Comparison of ENCODE assay signal across 8 cellular contexts in genomic region chr3:186617038-186617934, GRCh38. TPM values are rescaled to one million over a fixed set of nuclear protein-coding genes. Genes with fewer than 3 reads are reported as not detected.
A peak's percentile ranks its signal among the peaks of the same experiment; 100 is the strongest.
DNase-seq lines count a peak whose midpoint lies in the region; FAIRE-seq and TF ChIP-seq lines count a peak whose summit lies in the region.

No MANE protein-coding gene starts in this region.

- no peaks in the 10 kb centered on the region for H3K36me3 Mint-ChIP-seq in osteocyte (ENCODE audit: unreplicated experiment)

- H2AFZ ChIP-seq in MM.1S (ENCODE audit: low read length): peak overlapping the region; percentile 69

- H3K4me3 Mint-ChIP-seq in osteocyte (ENCODE audit: unreplicated experiment): peak overlapping the region; percentile 56

- no peaks in the 10 kb centered on the region for H3K79me2 ChIP-seq in MM.1S (ENCODE audit: low read length)

- H3K36me3 ChIP-seq in MM.1S (replicated peaks; ENCODE audit: insufficient read depth, low read length): no peaks in the 10 kb centered on the region
- no peaks in the 10 kb centered on the region for H3K36me3 ChIP-seq in SJCRH30
- H3K36me3 ChIP-seq in thyroid gland: no peaks in the 10 kb centered on the region

- POLR2A ChIA-PET in HEK293T (lab: Yijun Ruan, JAX): interaction anchor here (0.8 to 1.1 kb wide), 3 partner anchors 26 to 210 kb away, joined by 3 to 4 read pairs (median 4); no protein-coding TSS in a partner anchor

- no peaks in the 10 kb centered on the region for H3K9me2 ChIP-seq in MM.1S (replicated peaks; ENCODE audit: insufficient read depth, low read length)

- TF ChIP-seq POLR2A in thyroid gland (IDR thresholded peaks at IDR 0.05): no peak

- H3K9me3 ChIP-seq in MM.1S (replicated peaks; ENCODE audit: insufficient read depth, low read length): no peaks in the 10 kb centered on the region
- H3K9me3 ChIP-seq in SJCRH30 (replicated peaks): no peaks in the 10 kb centered on the region
- H3K9me3 ChIP-seq in thyroid gland: no peaks in the 10 kb centered on the region

- H3K9ac ChIP-seq in MM.1S (ENCODE audit: low read length): peak overlapping the region; percentile 22; the same call in 1 of the 2 replicates

- peak overlapping the region; percentile 77 for H3K4me2 ChIP-seq in MM.1S (ENCODE audit: low read depth, low read length)

- H3K4me1 ChIP-seq in MM.1S (ENCODE audit: low read length) (peaks cover 25% of the 10 kb centered on the region), SJCRH30 (no peaks in the 10 kb centered on the region), thyroid gland (peaks cover 3 to 9% of the 10 kb centered on the region in 2 donors)

- H3K9me3 Mint-ChIP-seq in osteocyte (ENCODE audit: unreplicated experiment): no peaks in the 10 kb centered on the region

- intact Hi-C loops in thyroid gland (cut with DNase I): loop anchor here (5.0 to 10.0 kb wide), 2 partner anchors 138 to 205 kb away; no protein-coding TSS in a partner anchor

- WGBS in thyroid gland, 2 donors: 18 to 23% methylated on average over 28 to 29 of the region's 30 CpGs

- peaks cover 20% of the 10 kb centered on the region for H3F3A ChIP-seq in MM.1S (ENCODE audit: insufficient read depth, low read length)

- peak overlapping the region; percentile 39 for H3K4me3 ChIP-seq in MM.1S (ENCODE audit: low read length)
- no peak overlapping the region for H3K4me3 ChIP-seq in SJCRH30
- H3K4me3 ChIP-seq in thyroid gland (replicated peaks in 1 of 3): no peak overlapping the region

- H3K27ac ChIP-seq in MM.1S (ENCODE audit: low read length) (peak overlapping the region; percentile 0; the same call in 1 of the 2 replicates), SJCRH30 (no peak overlapping the region), thyroid gland (no peak overlapping the region)

- TF ChIP-seq CTCF in MM.1S (IDR thresholded peaks at IDR 0.05; ENCODE audit: low read length) (peak; percentile 99), osteocyte (IDR thresholded peaks at IDR 0.05) (peak; percentile 92), thyroid gland (IDR thresholded peaks at IDR 0.05) (peak; percentile 55 to 89 (median 72))

- CTCF ChIA-PET in HEK293T (lab: Yijun Ruan, JAX): interaction anchor here (0.6 to 1.5 kb wide), 10 partner anchors 16 to 204 kb away, joined by 3 to 5 read pairs (median 3); no protein-coding TSS in a partner anchor

- H3K27ac Mint-ChIP-seq in osteocyte (ENCODE audit: unreplicated experiment): no peak overlapping the region

- H4K20me1 ChIP-seq in MM.1S (ENCODE audit: insufficient read depth, low read length): no peaks in the 10 kb centered on the region

- peak; percentile 96 for DNase-seq in GM03348 (ENCODE audit: low spot score)
- peak; percentile 80 for DNase-seq in HEK293T (ENCODE audit: extremely low spot score)
- peak; percentile 99 for DNase-seq in MM.1S
- DNase-seq in SJCRH30: peak; percentile 78 to 83
- peak; percentile 83 for DNase-seq in activated gamma-delta T cell treated with Interleukin-2 at 50 U/mL for 16 hours
- DNase-seq in frontal cortex (ENCODE audit: low spot score in 2 of 2): peak; percentile 41 to 80
- DNase-seq in osteocyte (ENCODE audit: extremely low spot score, unreplicated experiment): peak; percentile 92
- DNase-seq in thyroid gland: peak; percentile 87 to 90

- peaks cover 20% of the 10 kb centered on the region for H3K4me1 Mint-ChIP-seq in osteocyte (ENCODE audit: unreplicated experiment)

- H3K27me3 ChIP-seq in MM.1S (replicated peaks; ENCODE audit: insufficient read depth, low read length): peaks cover 8% of the 10 kb centered on the region
- no peaks in the 10 kb centered on the region for H3K27me3 ChIP-seq in SJCRH30
- no peaks in the 10 kb centered on the region for H3K27me3 ChIP-seq in thyroid gland

- no peak for FAIRE-seq in frontal cortex (lab: Jason Lieb, UNC)

- peaks cover 28% of the 10 kb centered on the region for H3K27me3 Mint-ChIP-seq in osteocyte (ENCODE audit: unreplicated experiment)

TF ChIP-seq in HEK293T, 16 proteins besides CTCF, POLR2A, EP300 and RAD21:
- TF ChIP-seq BHLHE40 (IDR thresholded peaks at IDR 0.05; ENCODE audit: borderline replicate concordance) (no peak), ARNT (IDR thresholded peaks at IDR 0.05) (no peak), CTBP1 (IDR thresholded peaks at IDR 0.05; ENCODE audit: borderline replicate concordance) (no peak), FOXK2 (IDR thresholded peaks at IDR 0.05) (no peak)

RNA-seq across cellular contexts. Expression of gene AHSG, which starts 4.4 kb away (rescaled TPM):
- total RNA-seq in SJCRH30 (2014; rRNA removed; shearing (Covaris generic)): not detected in 2 replicates
- total RNA-seq in frontal cortex: not detected
- not detected in 2 replicates for total RNA-seq in osteocyte
- total RNA-seq in thyroid gland: not detected

RNA-seq across cellular contexts. Expression of gene FETUB, which starts 22.9 kb away (rescaled TPM):
- total RNA-seq in SJCRH30 (2014; rRNA removed; shearing (Covaris generic)): not detected in 2 replicates
- total RNA-seq in frontal cortex: not detected
- total RNA-seq in osteocyte: not detected in 2 replicates
- total RNA-seq in thyroid gland: not detected

RNA-seq across cellular contexts. Expression of gene DNAJB11, which starts 46.8 kb away (rescaled TPM):
- 79.4 and 80.1 TPM in 2 replicates for total RNA-seq in SJCRH30 (2014; rRNA removed; shearing (Covaris generic))
- 31.4 TPM for total RNA-seq in frontal cortex
- total RNA-seq in osteocyte: 73.0 and 75.8 TPM in 2 replicates
- total RNA-seq in thyroid gland: 100 to 1,000 TPM in 2 of 4 donors, 10 to 100 TPM in 2; 61.4 to 156 (median 108) TPM

RNA-seq across cellular contexts. Expression of gene HRG, which starts 48.5 kb away (rescaled TPM):
- not detected in 2 replicates for total RNA-seq in SJCRH30 (2014; rRNA removed; shearing (Covaris generic))
- total RNA-seq in frontal cortex: not detected
- not detected in 2 replicates for total RNA-seq in osteocyte
- under 1 TPM in 1 of 4 donors, not detected in 3; 0.34 TPM for total RNA-seq in thyroid gland

RNA-seq across cellular contexts. Expression of gene TBCCD1, which starts 50.1 kb away (rescaled TPM):
- 19.1 and 19.3 TPM in 2 replicates for total RNA-seq in SJCRH30 (2014; rRNA removed; shearing (Covaris generic))
- total RNA-seq in frontal cortex (32.2 TPM), osteocyte (15.6 and 16.4 TPM in 2 replicates), thyroid gland (10 to 100 TPM; 20.8 to 24.3 (median 21.6) TPM)
